Comparison of ENCODE assay signal across 7 cellular contexts in genomic region chr6:25404693-25405169, GRCh38.
DNase-seq lines count a peak whose midpoint lies in the region; ATAC-seq and TF ChIP-seq lines count a peak whose summit lies in the region.

No MANE protein-coding gene starts in this region.

- peaks cover 19% of the 10 kb centered on the region for H3K4me1 Mint-ChIP-seq in T-helper 1 cell treated with Interleukin-12 subunit alpha and Interleukin-12 subunit beta and Interleukin-4 antibody, amounts not matched to agents 30 μg/mL and 1 μg/mL, for 36 hours (ENCODE audit: low read depth)
- H3K4me1 Mint-ChIP-seq in stimulated activated naive B cell treated with anti-CD40 and anti-IgM and Interleukin-4, amounts not matched to agents 10 μg/mL and 1 μg/mL and 100 μg/mL, for 72 hours = peaks cover 0 to 6% of the 10 kb centered on the region in 2 donors

- no peak overlapping the region for H3K27ac ChIP-seq in prostate gland

- no peaks in the 10 kb centered on the region for H3K27me3 ChIP-seq in prostate gland (replicated peaks; ENCODE audit: insufficient read depth)

- peaks cover 5% of the 10 kb centered on the region for H3K36me3 Mint-ChIP-seq in T-helper 1 cell treated with Interleukin-12 subunit alpha and Interleukin-12 subunit beta and Interleukin-4 antibody, amounts not matched to agents 30 μg/mL and 1 μg/mL, for 36 hours (ENCODE audit: low read depth)
- H3K36me3 Mint-ChIP-seq in stimulated activated naive B cell treated with anti-CD40 and anti-IgM and Interleukin-4, amounts not matched to agents 10 μg/mL and 1 μg/mL and 100 μg/mL, for 72 hours = no peaks in the 10 kb centered on the region

- intact Hi-C loops in prostate gland (cut with DNase I) = no loop called here

- no peak for TF ChIP-seq CTCF in prostate gland (IDR thresholded peaks at IDR 0.05)

- H3K27me3 Mint-ChIP-seq in T-helper 1 cell treated with Interleukin-12 subunit alpha and Interleukin-12 subunit beta and Interleukin-4 antibody, amounts not matched to agents 30 μg/mL and 1 μg/mL, for 36 hours (ENCODE audit: low read depth) = no peaks in the 10 kb centered on the region
- no peaks in the 10 kb centered on the region for H3K27me3 Mint-ChIP-seq in stimulated activated naive B cell treated with anti-CD40 and anti-IgM and Interleukin-4, amounts not matched to agents 10 μg/mL and 1 μg/mL and 100 μg/mL, for 72 hours

- no peaks in the 10 kb centered on the region for H3K9me3 ChIP-seq in prostate gland

- peak overlapping the region; percentile 76 for H3K4me3 Mint-ChIP-seq in T-helper 1 cell treated with Interleukin-12 subunit alpha and Interleukin-12 subunit beta and Interleukin-4 antibody, amounts not matched to agents 30 μg/mL and 1 μg/mL, for 36 hours
- no peak overlapping the region for H3K4me3 Mint-ChIP-seq in stimulated activated naive B cell treated with anti-CD40 and anti-IgM and Interleukin-4, amounts not matched to agents 10 μg/mL and 1 μg/mL and 100 μg/mL, for 72 hours

- no peaks in the 10 kb centered on the region for H3K4me1 ChIP-seq in prostate gland (replicated peaks)

- no peak for TF ChIP-seq POLR2A in prostate gland (IDR thresholded peaks at IDR 0.05)

- DNase-seq in GM19238 (ENCODE audit: insufficient read length, low spot score) (peak; percentile 18), NCI-H774 (lab: John Stamatoyannopoulos, UW) (no peak), prostate gland (ENCODE audit: low spot score) (no peak)
- peak; percentile 6 for DNase-seq in effector CD8-positive, alpha-beta T cell (lab: John Stamatoyannopoulos, UW)
- peak; percentile 36 for DNase-seq in stimulated activated naive B cell treated with anti-CD40 and anti-IgM and Interleukin-4, amounts not matched to agents 10 μg/mL and 1 μg/mL and 100 μg/mL, for 72 hours

- no peak overlapping the region for H3K4me3 ChIP-seq in prostate gland

- H3K36me3 ChIP-seq in prostate gland = no peaks in the 10 kb centered on the region

- peak; percentile 97 for ATAC-seq in HG03025 (IDR thresholded peaks at IDR 0.05; ENCODE audit: low FRiP score, unreplicated experiment)
- peak; percentile 96 to 98 for ATAC-seq in stimulated activated naive B cell treated with anti-CD40 and anti-IgM and Interleukin-4, amounts not matched to agents 10 μg/mL and 1 μg/mL and 100 μg/mL, for 72 hours (replicated peaks)

- H3K9me3 Mint-ChIP-seq in T-helper 1 cell treated with Interleukin-12 subunit alpha and Interleukin-12 subunit beta and Interleukin-4 antibody, amounts not matched to agents 30 μg/mL and 1 μg/mL, for 36 hours = peaks cover 6% of the 10 kb centered on the region
- H3K9me3 Mint-ChIP-seq in stimulated activated naive B cell treated with anti-CD40 and anti-IgM and Interleukin-4, amounts not matched to agents 10 μg/mL and 1 μg/mL and 100 μg/mL, for 72 hours = no peaks in the 10 kb centered on the region

- 48% methylated on average over 8 of the region's 8 CpGs for WGBS in prostate gland

- no peak overlapping the region for H3K27ac Mint-ChIP-seq in T-helper 1 cell treated with Interleukin-12 subunit alpha and Interleukin-12 subunit beta and Interleukin-4 antibody, amounts not matched to agents 30 μg/mL and 1 μg/mL, for 36 hours
- H3K27ac Mint-ChIP-seq in stimulated activated naive B cell treated with anti-CD40 and anti-IgM and Interleukin-4, amounts not matched to agents 10 μg/mL and 1 μg/mL and 100 μg/mL, for 72 hours = peak overlapping the region; percentile 72

Comparison
In these comparisons a context has a peak if more than half of its experiments do, and no peak if none do; other contexts are left out.
1. DNase-seq: peak in GM19238 (single experiment), effector CD8-positive, alpha-beta T cell (single experiment) and stimulated activated naive B cell treated with anti-CD40 and anti-IgM and Interleukin-4, amounts not matched to agents 10 μg/mL and 1 μg/mL and 100 μg/mL, for 72 hours (single experiment); none in NCI-H774 (single experiment) and prostate gland (single experiment).